1 cellular context compared by ENCODE assay signal in genomic region chr12:108594323-108594903, GRCh38.
TF ChIP-seq lines count a peak whose summit lies in the region.

No MANE protein-coding gene starts in this region.

TF ChIP-seq in HepG2, 621 proteins besides CTCF, POLR2A, EP300 and RAD21:
- TF ChIP-seq CEBPZ (IDR thresholded peaks at IDR 0.05; ENCODE audit: low read length), result no peak
- TF ChIP-seq TRIM22 (IDR thresholded peaks at IDR 0.05), result no peak
- TF ChIP-seq ZNF430 (CRISPR knock-in tag; IDR thresholded peaks at IDR 0.05), result no peak
- TF ChIP-seq RNF2 (conservative IDR thresholded peaks at IDR 0.05; ENCODE audit: low read depth), result no peak
- no peak for TF ChIP-seq MED13 (CRISPR knock-in tag; IDR thresholded peaks at IDR 0.05)
- TF ChIP-seq THYN1 (CRISPR knock-in tag; IDR thresholded peaks at IDR 0.05; ENCODE audit: borderline replicate concordance, low read depth), result no peak
- TF ChIP-seq ZNF766 (CRISPR knock-in tag; IDR thresholded peaks at IDR 0.05; ENCODE audit: borderline replicate concordance), result no peak
- TF ChIP-seq ZBTB7A (CRISPR knock-in tag; IDR thresholded peaks at IDR 0.05), result no peak
- TF ChIP-seq DBP (CRISPR knock-in tag; IDR thresholded peaks at IDR 0.05; ENCODE audit: not compliant biosample characterization), result no peak
- no peak for TF ChIP-seq TAF1 (CRISPR knock-in tag; IDR thresholded peaks at IDR 0.05)
- TF ChIP-seq, protein P1, sequence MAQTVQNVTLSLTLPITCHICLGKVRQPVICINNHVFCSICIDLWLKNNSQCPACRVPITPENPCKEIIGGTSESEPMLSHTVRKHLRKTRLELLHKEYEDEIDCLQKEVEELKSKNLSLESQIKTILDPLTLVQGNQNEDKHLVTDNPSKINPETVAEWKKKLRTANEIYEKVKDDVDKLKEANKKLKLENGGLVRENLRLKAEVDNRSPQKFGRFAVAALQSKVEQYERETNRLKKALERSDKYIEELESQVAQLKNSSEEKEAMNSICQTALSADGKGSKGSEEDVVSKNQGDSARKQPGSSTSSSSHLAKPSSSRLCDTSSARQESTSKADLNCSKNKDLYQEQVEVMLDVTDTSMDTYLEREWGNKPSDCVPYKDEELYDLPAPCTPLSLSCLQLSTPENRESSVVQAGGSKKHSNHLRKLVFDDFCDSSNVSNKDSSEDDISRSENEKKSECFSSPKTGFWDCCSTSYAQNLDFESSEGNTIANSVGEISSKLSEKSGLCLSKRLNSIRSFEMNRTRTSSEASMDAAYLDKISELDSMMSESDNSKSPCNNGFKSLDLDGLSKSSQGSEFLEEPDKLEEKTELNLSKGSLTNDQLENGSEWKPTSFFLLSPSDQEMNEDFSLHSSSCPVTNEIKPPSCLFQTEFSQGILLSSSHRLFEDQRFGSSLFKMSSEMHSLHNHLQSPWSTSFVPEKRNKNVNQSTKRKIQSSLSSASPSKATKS (CRISPR knock-in tag; IDR thresholded peaks at IDR 0.05), result no peak
- no peak for TF ChIP-seq MAFF (IDR thresholded peaks at IDR 0.05; ENCODE audit: low read depth, low read length)
- TF ChIP-seq ZFYVE20 (CRISPR knock-in tag; IDR thresholded peaks at IDR 0.05; ENCODE audit: borderline replicate concordance, low read depth), result no peak
- no peak for TF ChIP-seq ZNF850 (CRISPR knock-in tag; conservative IDR thresholded peaks at IDR 0.05)
- TF ChIP-seq, protein P2, sequence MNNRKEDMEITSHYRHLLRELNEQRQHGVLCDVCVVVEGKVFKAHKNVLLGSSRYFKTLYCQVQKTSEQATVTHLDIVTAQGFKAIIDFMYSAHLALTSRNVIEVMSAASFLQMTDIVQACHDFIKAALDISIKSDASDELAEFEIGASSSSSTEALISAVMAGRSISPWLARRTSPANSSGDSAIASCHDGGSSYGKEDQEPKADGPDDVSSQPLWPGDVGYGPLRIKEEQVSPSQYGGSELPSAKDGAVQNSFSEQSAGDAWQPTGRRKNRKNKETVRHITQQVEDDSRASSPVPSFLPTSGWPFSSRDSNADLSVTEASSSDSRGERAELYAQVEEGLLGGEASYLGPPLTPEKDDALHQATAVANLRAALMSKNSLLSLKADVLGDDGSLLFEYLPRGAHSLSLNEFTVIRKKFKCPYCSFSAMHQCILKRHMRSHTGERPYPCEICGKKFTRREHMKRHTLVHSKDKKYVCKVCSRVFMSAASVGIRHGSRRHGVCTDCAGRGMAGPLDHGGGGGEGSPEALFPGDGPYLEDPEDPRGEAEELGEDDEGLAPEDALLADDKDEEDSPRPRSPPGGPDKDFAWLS (CRISPR knock-in tag; IDR thresholded peaks at IDR 0.05; ENCODE audit: borderline replicate concordance), result no peak
- no peak for TF ChIP-seq NFATC3 (CRISPR knock-in tag; IDR thresholded peaks at IDR 0.05)
- TF ChIP-seq FOXA3 (CRISPR knock-in tag; IDR thresholded peaks at IDR 0.05), result no peak
- no peak for TF ChIP-seq NFIB (CRISPR knock-in tag; IDR thresholded peaks at IDR 0.05; ENCODE audit: borderline replicate concordance)
- no peak for TF ChIP-seq E2F1 (CRISPR knock-in tag; IDR thresholded peaks at IDR 0.05)
